8 cellular contexts compared by ENCODE assay signal in genomic region chr11:73597340-73597955, GRCh38. TPM values are rescaled to one million over a fixed set of nuclear protein-coding genes. Genes with fewer than 3 reads are reported as not detected.
DNase-seq lines count a peak whose midpoint lies in the region; ATAC-seq and TF ChIP-seq lines count a peak whose summit lies in the region.

No MANE protein-coding gene starts in this region.

- H4K8ac ChIP-seq in IMR-90 (ENCODE audit: low read depth in 2 of 2, low read length in 2 of 2), result peak overlapping the region in 1 of 2 experiments; percentile 31; a peak in 2 of 4 replicates

- H3K27ac Mint-ChIP-seq in CD8-positive, alpha-beta memory T cell, result peak overlapping the region; percentile 43 to 97 (median 94)
- peak overlapping the region; percentile 84 for H3K27ac Mint-ChIP-seq in memory B cell

- H3K4ac ChIP-seq in IMR-90 (ENCODE audit: low read depth, low read length), result peak overlapping the region; percentile 77

- no peaks in the 10 kb centered on the region for H3K27me3 ChIP-seq in CD8-positive, alpha-beta memory T cell (ENCODE audit: insufficient read depth, low read length, poor library complexity, severe bottlenecking)
- H3K27me3 ChIP-seq in IMR-90 (ENCODE audit: control insufficient read depth, insufficient read depth, low read length), result no peaks in the 10 kb centered on the region

- peak overlapping the region; percentile 94 for H2AK9ac ChIP-seq in IMR-90 (replicated peaks; ENCODE audit: low read depth, low read length, poor library complexity)

- peaks cover 27 to 46% (median 30%) of the 10 kb centered on the region in 3 donors for H3K4me1 Mint-ChIP-seq in CD8-positive, alpha-beta memory T cell
- peaks cover 20% of the 10 kb centered on the region for H3K4me1 Mint-ChIP-seq in memory B cell

- peaks cover 0 to 2% of the 10 kb centered on the region in 2 donors for H3K27me3 Mint-ChIP-seq in CD8-positive, alpha-beta memory T cell
- H3K27me3 Mint-ChIP-seq in memory B cell, result no peaks in the 10 kb centered on the region

- peaks cover 16% of the 10 kb centered on the region; the same call in 1 of the 2 replicates for H4K20me1 ChIP-seq in IMR-90 (ENCODE audit: insufficient read depth, low read length)

- H2BK120ac ChIP-seq in IMR-90 (ENCODE audit: low read depth, low read length), result peak overlapping the region; percentile 30

- peak overlapping the region; percentile 77 for H2BK5ac ChIP-seq in IMR-90 (ENCODE audit: low read depth, low read length, poor library complexity, severe bottlenecking)

- DNase-seq in CD8-positive, alpha-beta memory T cell, result peak in 1 of 5 donors; percentile 3
- DNase-seq in IMR-90 (no peak), cardiac fibroblast (ENCODE audit: low read depth in 2 of 2) (no peak), memory B cell (ENCODE audit: low spot score in 2 of 2) (no peak), ureter (ENCODE audit: low spot score) (peak; percentile 48), NCI-H1417 treated with DMSO at 0.1 percent for 48 hours (lab: John Stamatoyannopoulos, UW) (no peak)
- no peak for DNase-seq in stimulated activated CD4-positive, alpha-beta T cell treated with anti-CD3 and anti-CD28 coated beads, Interleukin-4, amount 100 ng/mL, for 1 hour

- H3K9me1 ChIP-seq in IMR-90 (ENCODE audit: insufficient read depth, low read length), result peaks cover 13% of the 10 kb centered on the region

- H3K27ac ChIP-seq in CD8-positive, alpha-beta memory T cell (ENCODE audit: low read depth, low read length), result no peak overlapping the region
- peak overlapping the region; percentile 77 for H3K27ac ChIP-seq in IMR-90 (ENCODE audit: insufficient read depth, low read length)

- intact Hi-C loops in IMR-90 (cut with micrococcal nuclease), result loop anchor here (5.0 to 10.0 kb wide), 2 partner anchors 65 to 293 kb away; partner anchors contain the start of gene ARHGEF17

- 0% methylated on average over 12 of the region's 27 CpGs; no CpG with 5 or more reads in 1 of the 2 experiments for WGBS in IMR-90 (ENCODE audit: extremely low coverage in 2 of 2, insufficient read length in 1 of 2), 2 experiments

- dilution Hi-C loops in IMR-90 (cut with HindIII; ENCODE audit: low sequenced_read_pairs, unreplicated experiment), result no loop called here

- TF ChIP-seq CTCF in IMR-90 (conservative IDR thresholded peaks at IDR 0.05; ENCODE audit: low read depth, low read length) (no peak), cardiac fibroblast (IDR thresholded peaks at IDR 0.05; ENCODE audit: low read depth, low read length) (no peak)

- H3K9me3 Mint-ChIP-seq in CD8-positive, alpha-beta memory T cell, result no peaks in the 10 kb centered on the region
- peaks cover 1% of the 10 kb centered on the region for H3K9me3 Mint-ChIP-seq in memory B cell

- H3K18ac ChIP-seq in IMR-90 (ENCODE audit: low read depth, low read length), result peak overlapping the region; percentile 6; the same call in 1 of the 2 replicates

- H3K56ac ChIP-seq in IMR-90 (ENCODE audit: extremely low read depth, insufficient read depth, low read length), result no peak overlapping the region; the same call in 1 of the 2 replicates

- POLR2A ChIA-PET in CD8-positive, alpha-beta memory T cell (lab: Charles Lee), result interaction anchor here (0.6 kb wide), 1 partner anchor 321 kb away, joined by 3 read pairs; no protein-coding TSS in a partner anchor
- POLR2A ChIA-PET in IMR-90 (lab: Charles Lee; ENCODE audit: unreplicated experiment), result no interaction called here

- peak overlapping the region; percentile 66 for H3K9ac ChIP-seq in IMR-90 (ENCODE audit: low read depth, low read length)

- peaks cover 19 to 41% of the 10 kb centered on the region in 2 experiments for H3K79me1 ChIP-seq in IMR-90 (ENCODE audit: low read depth in 1 of 2, low read length in 2 of 2)

- H3K9me3 ChIP-seq in CD8-positive, alpha-beta memory T cell (ENCODE audit: low read length), result no peaks in the 10 kb centered on the region
- H3K9me3 ChIP-seq in IMR-90 (ENCODE audit: control insufficient read depth, insufficient read depth, low read length), result no peaks in the 10 kb centered on the region

- no peak for TF ChIP-seq RAD21 in IMR-90 (IDR thresholded peaks at IDR 0.05; ENCODE audit: low read length)

- no peaks in the 10 kb centered on the region for H3K36me3 ChIP-seq in CD8-positive, alpha-beta memory T cell (ENCODE audit: insufficient read depth, low read length)
- H3K36me3 ChIP-seq in IMR-90 (ENCODE audit: control insufficient read depth, insufficient read depth, low read length), result no peaks in the 10 kb centered on the region

- H4K91ac ChIP-seq in IMR-90 (ENCODE audit: insufficient read depth, low read depth, low read length), result peak overlapping the region; percentile 36; the same call in 1 of the 2 replicates

- H2AFZ ChIP-seq in IMR-90 (replicated peaks; ENCODE audit: low read length, poor library complexity), result peak overlapping the region; percentile 99

- H3K4me1 ChIP-seq in CD8-positive, alpha-beta memory T cell (ENCODE audit: insufficient read depth, low read length), result peaks cover 25% of the 10 kb centered on the region
- peaks cover 6% of the 10 kb centered on the region; the same call in 1 of the 2 replicates for H3K4me1 ChIP-seq in IMR-90 (ENCODE audit: control insufficient read depth, insufficient read depth, low read length)

- peaks cover 0 to 10% (median 2%) of the 10 kb centered on the region in 3 donors for H3K36me3 Mint-ChIP-seq in CD8-positive, alpha-beta memory T cell
- peaks cover 2% of the 10 kb centered on the region for H3K36me3 Mint-ChIP-seq in memory B cell

- H2BK15ac ChIP-seq in IMR-90 (ENCODE audit: low read depth, low read length), result no peak overlapping the region

- ATAC-seq in IMR-90 (ENCODE audit: low read depth) (no peak), memory B cell (ENCODE audit: low read depth) (no peak), HG03521 (IDR thresholded peaks at IDR 0.05; ENCODE audit: unreplicated experiment) (no peak)

- H3K23ac ChIP-seq in IMR-90 (ENCODE audit: low read depth, low read length), result peak overlapping the region; percentile 90

- peak overlapping the region; percentile 89 for H2AK5ac ChIP-seq in IMR-90 (ENCODE audit: low read depth, low read length)

- peak overlapping the region; percentile 61 for H3K14ac ChIP-seq in IMR-90 (replicated peaks; ENCODE audit: low read depth, low read length)

- no peak for TF ChIP-seq POLR2A in IMR-90 (IDR thresholded peaks at IDR 0.05; ENCODE audit: low read depth, low read length)

- peak overlapping the region; percentile 92 to 96 (median 92) for H3K4me3 Mint-ChIP-seq in CD8-positive, alpha-beta memory T cell
- H3K4me3 Mint-ChIP-seq in memory B cell, result peak overlapping the region; percentile 94

- H3K4me2 ChIP-seq in IMR-90 (ENCODE audit: low read depth, low read length), result peak overlapping the region; percentile 72

- H4K5ac ChIP-seq in IMR-90 (ENCODE audit: low read depth, low read length), result peak overlapping the region; percentile 15; the same call in 1 of the 2 replicates

- CTCF ChIA-PET in CD8-positive, alpha-beta memory T cell (lab: Charles Lee), result no interaction called here
- CTCF ChIA-PET in IMR-90 (lab: Yijun Ruan, JAX), result no interaction called here

- peak overlapping the region; percentile 93 for H3K4me3 ChIP-seq in CD8-positive, alpha-beta memory T cell (ENCODE audit: low read length)
- peak overlapping the region; percentile 88 for H3K4me3 ChIP-seq in IMR-90 (ENCODE audit: insufficient read depth, low read depth, low read length)
- peak overlapping the region; percentile 91 to 95 for H3K4me3 ChIP-seq in cardiac fibroblast (replicated peaks in 1 of 2; ENCODE audit: low read depth in 2 of 2, low read length in 2 of 2)

- in situ Hi-C loops in IMR-90 (cut with MboI; ENCODE audit: low sequenced_read_pairs), result no loop called here

- H2BK20ac ChIP-seq in IMR-90 (ENCODE audit: low read depth, low read length), result no peak overlapping the region

- no TSS peak for BruUV-seq in IMR-90 (replicated peaks; lab: Mats Ljungman, UMichigan)

TF ChIP-seq in IMR-90, 13 proteins besides CTCF, POLR2A, EP300 and RAD21:
- no peak for TF ChIP-seq CEBPB (IDR thresholded peaks at IDR 0.05; ENCODE audit: low read depth, low read length)
- TF ChIP-seq USF2 (IDR thresholded peaks at IDR 0.05; ENCODE audit: low read depth, low read length), result no peak
- TF ChIP-seq RCOR1 (IDR thresholded peaks at IDR 0.05; ENCODE audit: insufficient replicate concordance, low read length), result no peak
- TF ChIP-seq MAZ (IDR thresholded peaks at IDR 0.05; ENCODE audit: borderline replicate concordance, low read depth, low read length), result no peak
- no peak for TF ChIP-seq BHLHE40 (IDR thresholded peaks at IDR 0.05; ENCODE audit: low read depth, low read length)
- TF ChIP-seq ELK1 (IDR thresholded peaks at IDR 0.05; ENCODE audit: borderline replicate concordance, low read depth, low read length), result no peak
- TF ChIP-seq CHD1 (IDR thresholded peaks at IDR 0.05; ENCODE audit: low read depth, low read length), result no peak
- TF ChIP-seq SMC3 (IDR thresholded peaks at IDR 0.05; ENCODE audit: low read depth, low read length), result no peak

RNA-seq across cellular contexts. Expression of gene FAM168A, which starts 0.5 kb away (rescaled TPM):
- total RNA-seq in CD8-positive, alpha-beta memory T cell, result 10 to 100 TPM; 11.7 to 13.1 TPM
- 2.5 TPM for polyA plus RNA-seq in CD8-positive, alpha-beta memory T cell
- 13.1 and 13.6 TPM in 2 replicates for total RNA-seq in IMR-90 (2012; rRNA removed)
- polyA plus RNA-seq in IMR-90 (2012; rRNA removed), result 22.8 and 25.9 TPM in 2 replicates
- 6.5 and 14.4 TPM in 2 replicates for polyA plus RNA-seq in IMR-90 (2012; cell fraction: cytosol; rRNA removed)
- polyA plus RNA-seq in IMR-90 (2012; cell fraction: nucleus; rRNA removed; ENCODE audit: low replicate concordance), result 38.0 and 40.8 TPM in 2 replicates
- 29.7 TPM for total RNA-seq in ureter

RNA-seq across cellular contexts. Expression of gene PLEKHB1, which starts 48.9 kb away (rescaled TPM):
- 10 to 100 TPM in 1 of 2 experiments, 1 to 10 TPM in 1; 9.1 to 10.3 TPM for total RNA-seq in CD8-positive, alpha-beta memory T cell
- polyA plus RNA-seq in CD8-positive, alpha-beta memory T cell, result 70.1 TPM
- under 0.01 and 0.36 TPM in 2 replicates for total RNA-seq in IMR-90 (2012; rRNA removed)
- polyA plus RNA-seq in IMR-90 (2012; rRNA removed), result 0.79 and 0.86 TPM in 2 replicates
- 0.89 and 1.6 TPM in 2 replicates for polyA plus RNA-seq in IMR-90 (2012; cell fraction: cytosol; rRNA removed)
- 0.65 and 0.88 TPM in 2 replicates for polyA plus RNA-seq in IMR-90 (2012; cell fraction: nucleus; rRNA removed; ENCODE audit: low replicate concordance)
- 10.8 TPM for total RNA-seq in ureter
